Comparison of ENCODE assay signal across 16 cellular contexts in genomic region chr12:54141534-54142475, GRCh38. TPM values are rescaled to one million over a fixed set of nuclear protein-coding genes. Genes with fewer than 3 reads are reported as not detected.
DNase-seq lines count a peak whose midpoint lies in the region; ATAC-seq, FAIRE-seq and TF ChIP-seq lines count a peak whose summit lies in the region.
"Had no signal": no experiment of that assay in that cellular context is flagged by ENCODE, and none has a peak within 500 bp of the region (broad histone marks: within the 10 kb centered on the region; RNA-seq: fewer than 3 reads in every experiment).

No MANE protein-coding gene starts in this region.

- ATAC-seq in gastroesophageal sphincter, result peak; percentile 57
- no peak for ATAC-seq in activated T-cell treated with anti-CD3 and anti-CD28 coated beads, Interleukin-2, amount 50 U/mL, for 4 hours
- ATAC-seq in GM21367 (IDR thresholded peaks at IDR 0.05; ENCODE audit: unreplicated experiment), result no peak

- H3K27ac ChIP-seq in Peyer's patch, result peak overlapping the region; percentile 34 to 86 (median 68)
- H3K27ac ChIP-seq in gastroesophageal sphincter, result peak overlapping the region in 3 of 4 donors; percentile 71 to 79 (median 74)
- peak overlapping the region; percentile 58 for H3K27ac ChIP-seq in osteoblast (ENCODE audit: low read depth, low read length)
- H3K27ac ChIP-seq in small intestine (ENCODE audit: low read depth in 1 of 2, low read length in 1 of 2), result peak overlapping the region in 1 of 2 donors; percentile 73
- H3K27ac ChIP-seq: PC-9 had no signal

- TF ChIP-seq POLR2A in Peyer's patch (IDR thresholded peaks at IDR 0.05), result no peak
- TF ChIP-seq POLR2A in gastroesophageal sphincter (IDR thresholded peaks at IDR 0.05), result no peak

- H3K4me3 ChIP-seq in Peyer's patch (no peak overlapping the region), gastroesophageal sphincter (no peak overlapping the region), osteoblast (ENCODE audit: insufficient read depth, low read length) (peak overlapping the region; percentile 19), small intestine (ENCODE audit: low read depth in 1 of 2, low read length in 2 of 2) (no peak overlapping the region)
- H3K4me3 ChIP-seq: PC-9 had no signal

- 40 to 74% methylated on average over 6 to 11 of the region's 15 CpGs for WGBS in gastroesophageal sphincter (ENCODE audit: low coverage in 1 of 2), 2 donors
- 56 to 67% (median 67%) methylated on average over 15 of the region's 15 CpGs for WGBS in small intestine, 3 donors

- FAIRE-seq in small intestine (lab: Jason Lieb, UNC), result no peak
- FAIRE-seq: TTC549 had no signal

- H3K36me3 ChIP-seq in Peyer's patch (no peaks in the 10 kb centered on the region), gastroesophageal sphincter (no peaks in the 10 kb centered on the region), osteoblast (ENCODE audit: insufficient read depth, low read length) (no peaks in the 10 kb centered on the region), small intestine (ENCODE audit: control insufficient read depth in 2 of 2, insufficient read depth in 2 of 2, low read length in 2 of 2) (no peaks in the 10 kb centered on the region)
- H3K36me3 ChIP-seq: BE2C had no signal

- H3K9me3 ChIP-seq in Peyer's patch (no peaks in the 10 kb centered on the region), gastroesophageal sphincter (no peaks in the 10 kb centered on the region), osteoblast (ENCODE audit: low read depth, low read length) (no peaks in the 10 kb centered on the region), small intestine (ENCODE audit: control insufficient read depth, low read depth) (no peaks in the 10 kb centered on the region)
- H3K9me3 ChIP-seq: BE2C had no signal

- H3K27me3 Mint-ChIP-seq in activated T-cell treated with anti-CD3 and anti-CD28 coated beads, Interleukin-2, amount 50 U/mL, for 4 hours (ENCODE audit: low read depth), result peaks cover 33% of the 10 kb centered on the region

- TF ChIP-seq EP300 in gastroesophageal sphincter (IDR thresholded peaks at IDR 0.05), result no peak

- in situ Hi-C loops in ACHN (cut with HindIII; ENCODE audit: low pct_ligation_motif_present, low pct_unique_long_range_greater_than_20kb, low sequenced_read_pairs), result no loop called here

- peaks cover 1% of the 10 kb centered on the region for H4K20me1 ChIP-seq in osteoblast (ENCODE audit: insufficient read depth, low read length)

- peaks cover 0 to 7% (median 0%) of the 10 kb centered on the region in 4 donors for H3K4me1 ChIP-seq in Peyer's patch
- peaks cover 0 to 19% (median 0%) of the 10 kb centered on the region in 3 donors for H3K4me1 ChIP-seq in gastroesophageal sphincter
- H3K4me1 ChIP-seq in osteoblast (ENCODE audit: insufficient read depth, low read length), result peaks cover 21% of the 10 kb centered on the region
- no peaks in the 10 kb centered on the region for H3K4me1 ChIP-seq in small intestine (ENCODE audit: control insufficient read depth in 2 of 2, insufficient read depth in 1 of 2, low read depth in 1 of 2, low read length in 1 of 2)
- H3K4me1 ChIP-seq: BE2C had no signal

- H3K27me3 ChIP-seq in Peyer's patch (no peaks in the 10 kb centered on the region), gastroesophageal sphincter (no peaks in the 10 kb centered on the region), osteoblast (ENCODE audit: insufficient read depth, low read length) (no peaks in the 10 kb centered on the region), small intestine (ENCODE audit: control insufficient read depth in 2 of 2, insufficient read depth in 2 of 2, low read length in 2 of 2) (no peaks in the 10 kb centered on the region)
- H3K27me3 ChIP-seq: BE2C had no signal

- DNase-seq in ACHN (peak; percentile 79), Peyer's patch (no peak), osteoblast (ENCODE audit: insufficient read length, low spot score, missing footprints) (peak; percentile 92), NK-92 (lab: John Stamatoyannopoulos, UW; ENCODE audit: unreplicated experiment) (no peak), small intestine (no peak)
- no peak for DNase-seq in activated T-cell treated with anti-CD3 and anti-CD28 coated beads, Interleukin-2, amount 50 U/mL, for 4 hours
- DNase-seq: activated T-cell treated with anti-CD3 and anti-CD28 coated beads, Interleukin-2, amount 50 U/mL, for 48 hours; BE2C; central memory CD4-positive, alpha-beta T cell; glutamatergic neuron; HCEC 1CT; Kasumi-1; PC-9 had no signal

- no peak overlapping the region for H3K4me3 Mint-ChIP-seq in activated T-cell treated with anti-CD3 and anti-CD28 coated beads, Interleukin-2, amount 50 U/mL, for 4 hours

- H3K4me1 Mint-ChIP-seq in activated T-cell treated with anti-CD3 and anti-CD28 coated beads, Interleukin-2, amount 50 U/mL, for 4 hours (ENCODE audit: low read depth), result no peaks in the 10 kb centered on the region

- peak overlapping the region; percentile 57 for H2AFZ ChIP-seq in osteoblast (ENCODE audit: low read length)
- H2AFZ ChIP-seq: PC-9 had no signal

- H3K4me2 ChIP-seq in osteoblast (ENCODE audit: insufficient read depth, low read length), result peak overlapping the region; percentile 40
- H3K4me2 ChIP-seq: PC-9 had no signal

- TF ChIP-seq CTCF in Peyer's patch (IDR thresholded peaks at IDR 0.05) (no peak), gastroesophageal sphincter (IDR thresholded peaks at IDR 0.05) (no peak), osteoblast (IDR thresholded peaks at IDR 0.05; ENCODE audit: extremely low read depth, low read depth, low read length) (no peak)

- H3K79me2 ChIP-seq in osteoblast (ENCODE audit: insufficient read depth, low read length), result no peaks in the 10 kb centered on the region

- H3K36me3 Mint-ChIP-seq in activated T-cell treated with anti-CD3 and anti-CD28 coated beads, Interleukin-2, amount 50 U/mL, for 4 hours (ENCODE audit: insufficient read depth), result no peaks in the 10 kb centered on the region

- no peaks in the 10 kb centered on the region for H3K9me3 Mint-ChIP-seq in activated T-cell treated with anti-CD3 and anti-CD28 coated beads, Interleukin-2, amount 50 U/mL, for 4 hours

RNA-seq across cellular contexts. Expression of gene SMUG1, which starts 47.0 kb away (rescaled TPM):
- 10 to 100 TPM; 37.7 to 86.6 (median 54.2) TPM for total RNA-seq in Peyer's patch
- 10 to 100 TPM; 25.3 to 35.8 (median 31.9) TPM for total RNA-seq in gastroesophageal sphincter
- 23.5 and 36.5 TPM in 2 replicates for total RNA-seq in osteoblast
- polyA plus RNA-seq in small intestine, result 10 to 100 TPM; 25.9 to 83.9 (median 53.5) TPM
- 10 to 100 TPM; 14.1 to 19.8 (median 19.2) TPM for total RNA-seq in activated T-cell treated with anti-CD3 and anti-CD28 coated beads, Interleukin-2, amount 50 U/mL, for 4 hours

Comparison
In these comparisons a context has a peak if more than half of its experiments do, and no peak if none do; other contexts are left out.
1. DNase-seq: peak in ACHN (single experiment) and osteoblast (single experiment); none in Peyer's patch (0 of 3), NK-92 (single experiment), small intestine (single experiment) and activated T-cell treated with anti-CD3 and anti-CD28 coated beads, Interleukin-2, amount 50 U/mL, for 4 hours (single experiment).